In the genomic region with DNA sequence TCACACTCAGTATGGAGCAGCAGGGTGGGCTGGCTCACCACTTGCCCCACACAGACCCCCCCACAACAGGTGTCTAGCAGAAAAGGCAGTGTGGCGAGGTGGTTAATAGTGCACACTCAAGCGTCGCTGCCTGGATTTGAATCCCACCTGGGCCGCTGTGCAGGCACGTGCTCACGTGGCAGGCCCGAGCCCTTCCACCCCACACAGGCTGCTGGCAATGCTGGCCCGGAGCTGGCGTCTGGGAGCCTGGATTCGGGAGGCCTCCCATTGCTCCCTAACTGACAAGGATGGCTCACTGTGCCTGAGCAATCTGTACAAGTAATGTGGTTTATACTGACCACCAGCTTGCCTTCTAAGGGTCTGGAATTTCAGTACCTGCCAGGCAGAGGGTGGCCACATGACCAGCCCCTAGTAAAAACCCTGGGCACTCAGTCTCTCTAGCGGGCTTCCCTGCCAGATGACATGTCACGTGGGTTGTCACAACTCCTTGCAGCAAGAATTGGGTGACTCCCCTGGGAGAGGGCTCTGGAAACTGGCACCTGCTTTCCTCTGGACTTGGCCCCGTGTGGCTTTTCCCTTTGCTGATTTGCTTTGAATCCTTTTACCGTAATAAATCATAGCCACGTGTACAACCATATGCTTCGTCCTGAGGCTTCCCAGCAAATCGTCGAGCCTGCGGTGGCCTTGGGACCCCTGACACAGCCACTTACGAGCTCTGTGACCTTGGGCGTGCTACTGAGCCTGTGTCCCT, we compare ENCODE assay signal across 13 cellular contexts.
"Had no signal": no experiment of that assay in that cellular context is flagged by ENCODE, and none has a peak within 500 bp of the region (broad histone marks: within the 10 kb centered on the region; RNA-seq: fewer than 3 reads in every experiment).

No MANE protein-coding gene starts in this region.

- H3K27ac ChIP-seq: sigmoid colon, suprapubic skin, upper lobe of left lung had no signal

- H3K27ac Mint-ChIP-seq: activated naive CD8-positive, alpha-beta T cell had no signal

- H3K9me3 ChIP-seq: sigmoid colon, suprapubic skin, upper lobe of left lung had no signal

- H3K4me3 ChIP-seq: sigmoid colon, suprapubic skin, upper lobe of left lung had no signal

- H3K4me3 Mint-ChIP-seq: activated naive CD8-positive, alpha-beta T cell; immature natural killer cell; naive B cell had no signal

- H3K36me3 Mint-ChIP-seq: immature natural killer cell had no signal

- H3K27me3 ChIP-seq: sigmoid colon, suprapubic skin, upper lobe of left lung had no signal

- H3K27me3 Mint-ChIP-seq: activated naive CD8-positive, alpha-beta T cell; naive B cell had no signal

- H3K9me3 Mint-ChIP-seq: immature natural killer cell had no signal

- H3K4me1 Mint-ChIP-seq: immature natural killer cell had no signal

- DNase-seq: activated CD4-positive, alpha-beta T cell treated with anti-CD3 and anti-CD28 coated beads, Interleukin-2, amount 50 U/mL, for 1 hour; activated CD4-positive, CD25-positive, alpha-beta regulatory T cell; activated effector memory CD4-positive, alpha-beta T cell treated with Interleukin-2 at 50 U/mL for 16 hours; activated T-cell treated with anti-CD3 and anti-CD28 coated beads, Interleukin-2, amount 50 U/mL, for 1 hour; immature natural killer cell; naive B cell; sigmoid colon; stimulated activated CD4-positive, alpha-beta T cell treated with anti-CD3 and anti-CD28 coated beads, Interleukin-12 subunit alpha, Interleukin-12 subunit beta, amount 100 ng/mL, for 4 hours; stimulated activated naive CD4-positive, alpha-beta T cell; T-helper 2 cell had no signal

- H3K4me1 ChIP-seq: suprapubic skin had no signal
